In the genomic region with DNA sequence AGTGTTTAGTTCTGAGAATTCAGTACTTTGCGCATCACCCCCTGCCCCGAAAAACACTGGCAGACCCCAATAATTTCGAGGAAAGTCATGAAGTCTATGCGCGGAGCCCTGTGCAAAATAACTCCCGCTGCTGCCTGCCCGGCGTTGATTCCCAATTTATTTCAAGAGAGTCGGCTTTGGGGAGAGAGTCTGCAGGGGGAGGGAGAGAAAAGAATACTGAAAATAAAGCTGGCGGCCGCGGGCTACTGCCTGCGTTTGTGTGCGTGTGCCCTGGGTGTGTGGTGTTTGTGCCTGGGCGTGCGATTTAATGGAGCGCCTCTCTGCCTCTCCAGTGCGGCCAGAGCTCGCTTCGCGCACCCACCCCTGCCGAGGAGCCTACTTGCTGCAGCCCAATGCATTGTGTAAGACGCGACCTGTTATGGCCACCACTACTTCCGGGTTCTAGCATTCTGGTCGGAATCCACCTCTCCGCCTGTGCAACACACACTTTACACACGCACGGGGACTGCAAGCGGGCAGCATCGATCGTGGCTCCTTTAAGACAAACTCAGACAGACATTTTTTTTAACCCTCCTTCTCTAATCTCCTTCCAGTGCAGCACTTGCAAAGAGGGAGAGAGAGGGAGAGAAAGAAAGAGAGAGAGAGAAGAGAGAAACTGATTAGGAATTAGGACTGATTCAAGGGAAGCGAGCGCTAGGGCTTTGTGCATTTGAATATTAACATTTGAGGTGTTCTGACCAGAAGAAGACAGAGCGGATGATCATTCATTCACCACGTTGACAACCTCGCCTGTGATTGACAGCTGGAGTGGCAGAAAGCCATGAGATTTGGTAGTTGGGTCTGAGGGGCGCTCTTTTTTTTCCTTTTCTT, we compare ENCODE assay signal across 8 cellular contexts. TPM values are rescaled to one million over a fixed set of nuclear protein-coding genes. Genes with fewer than 3 reads are reported as not detected.
DNase-seq lines count a peak whose midpoint lies in the region; ATAC-seq and TF ChIP-seq lines count a peak whose summit lies in the region.

TSS of gene MEIS1 (plus strand) at position 447 of the 870 bp plus-strand sequence. CDS start 732 bp downstream, outside the sequence.

- intact Hi-C loops in activated T-helper 1 cell treated with anti-CD3 and anti-CD28 coated beads, Interleukin-12 subunit alpha, Interleukin-12 subunit beta, Interleukin-2, Interleukin-4 antibody, amounts not matched to agents 30 ng/mL and 10 ng/mL and 1 ng/mL, durations not matched to agents 14 hours and 24 hours and 36 hours (cut with micrococcal nuclease), result no loop called here
- intact Hi-C loops in vagina (cut with DNase I), result loop anchor here (5.0 kb wide), 2 partner anchors 1217 to 1407 kb away; no protein-coding TSS in a partner anchor

- H3K4me1 Mint-ChIP-seq in activated T-helper 1 cell treated with anti-CD3 and anti-CD28 coated beads, Interleukin-12 subunit alpha, Interleukin-12 subunit beta, Interleukin-2, Interleukin-4 antibody, amounts not matched to agents 30 ng/mL and 10 ng/mL and 1 ng/mL, durations not matched to agents 14 hours and 24 hours and 36 hours (ENCODE audit: low read depth), result peaks cover 24% of the 10 kb centered on the region
- peaks cover 34 to 60% (median 50%) of the 10 kb centered on the region in 3 donors for H3K4me1 Mint-ChIP-seq in naive B cell

- peaks cover 2% of the 10 kb centered on the region for H3K36me3 Mint-ChIP-seq in activated T-helper 1 cell treated with anti-CD3 and anti-CD28 coated beads, Interleukin-12 subunit alpha, Interleukin-12 subunit beta, Interleukin-2, Interleukin-4 antibody, amounts not matched to agents 30 ng/mL and 10 ng/mL and 1 ng/mL, durations not matched to agents 14 hours and 24 hours and 36 hours (ENCODE audit: low read depth)
- H3K36me3 Mint-ChIP-seq in naive B cell, result peaks cover 0 to 8% of the 10 kb centered on the region in 2 donors

- TF ChIP-seq CTCF in BJ (IDR thresholded peaks at IDR 0.05; ENCODE audit: insufficient read depth, low read depth, low read length) (no peak), foreskin fibroblast (IDR thresholded peaks at IDR 0.05; ENCODE audit: low read depth, low read length) (no peak), vagina (IDR thresholded peaks at IDR 0.05) (peak in 1 of 3 experiments; percentile 15)

- DNase-seq in BJ (ENCODE audit: low read depth), result peak; percentile 96
- peak; percentile 84 for DNase-seq in NCI-H226
- peak; percentile 14 for DNase-seq in activated T-helper 1 cell treated with anti-CD3 and anti-CD28 coated beads, Interleukin-12 subunit alpha, Interleukin-12 subunit beta, Interleukin-2, Interleukin-4 antibody, amounts not matched to agents 30 ng/mL and 10 ng/mL and 1 ng/mL, durations not matched to agents 14 hours and 24 hours and 36 hours (ENCODE audit: low spot score)
- peak; percentile 98 for DNase-seq in foreskin fibroblast
- peak; percentile 24 for DNase-seq in naive B cell
- DNase-seq in vagina (ENCODE audit: extremely low spot score in 2 of 2), result peak in 1 of 2 donors; percentile 99

- H3K4me3 Mint-ChIP-seq in activated T-helper 1 cell treated with anti-CD3 and anti-CD28 coated beads, Interleukin-12 subunit alpha, Interleukin-12 subunit beta, Interleukin-2, Interleukin-4 antibody, amounts not matched to agents 30 ng/mL and 10 ng/mL and 1 ng/mL, durations not matched to agents 14 hours and 24 hours and 36 hours, result peak within 1 kb of the TSS; percentile 74
- peak within 1 kb of the TSS; percentile 86 to 91 (median 89) for H3K4me3 Mint-ChIP-seq in naive B cell

- H3K9me3 Mint-ChIP-seq in activated T-helper 1 cell treated with anti-CD3 and anti-CD28 coated beads, Interleukin-12 subunit alpha, Interleukin-12 subunit beta, Interleukin-2, Interleukin-4 antibody, amounts not matched to agents 30 ng/mL and 10 ng/mL and 1 ng/mL, durations not matched to agents 14 hours and 24 hours and 36 hours, result no peaks in the 10 kb centered on the region
- peaks cover 0 to 2% (median 0%) of the 10 kb centered on the region in 7 donors for H3K9me3 Mint-ChIP-seq in naive B cell

- H3K36me3 ChIP-seq in BJ (ENCODE audit: control insufficient read depth, insufficient read depth, low read length), result peaks cover 10% of the 10 kb centered on the region
- peaks cover 0 to 2% of the 10 kb centered on the region in 2 donors for H3K36me3 ChIP-seq in vagina

- CTCF ChIA-PET in BJ (lab: Yijun Ruan, JAX), result interaction anchor here (0.9 to 4.1 kb wide), 6 partner anchors 29 to 1406 kb away, joined by 3 to 22 read pairs (median 4); no protein-coding TSS in a partner anchor

- POLR2A ChIA-PET in BJ (lab: Charles Lee), result interaction anchor here (0.6 to 2.1 kb wide), 8 partner anchors 12 to 1609 kb away, joined by 3 to 17 read pairs (median 6); no protein-coding TSS in a partner anchor

- peak; percentile 72 for ATAC-seq in GM18870 (IDR thresholded peaks at IDR 0.05; ENCODE audit: unreplicated experiment)
- ATAC-seq in HG03280 (IDR thresholded peaks at IDR 0.05; ENCODE audit: unreplicated experiment), result peak; percentile 77
- peak; percentile 68 to 75 for ATAC-seq in naive B cell (ENCODE audit: low read depth in 2 of 2)

- H3K27me3 ChIP-seq in BJ (ENCODE audit: control insufficient read depth, insufficient read depth, low read length) (no peaks in the 10 kb centered on the region), vagina (no peaks in the 10 kb centered on the region)

- H3K27ac ChIP-seq in vagina, result peak within 1 kb of the TSS; percentile 98

- TF ChIP-seq POLR2A in vagina (IDR thresholded peaks at IDR 0.05), result peak in 1 of 2 donors; percentile 96

- peak within 1 kb of the TSS; percentile 40 for H3K27ac Mint-ChIP-seq in activated T-helper 1 cell treated with anti-CD3 and anti-CD28 coated beads, Interleukin-12 subunit alpha, Interleukin-12 subunit beta, Interleukin-2, Interleukin-4 antibody, amounts not matched to agents 30 ng/mL and 10 ng/mL and 1 ng/mL, durations not matched to agents 14 hours and 24 hours and 36 hours
- H3K27ac Mint-ChIP-seq in naive B cell, result peak within 1 kb of the TSS in 3 of 6 donors; percentile 0 to 79 (median 56)

- H3K9me3 ChIP-seq in vagina, result no peaks in the 10 kb centered on the region

- H3K4me1 ChIP-seq in vagina, result peaks cover 6% of the 10 kb centered on the region

- H3K27me3 Mint-ChIP-seq in activated T-helper 1 cell treated with anti-CD3 and anti-CD28 coated beads, Interleukin-12 subunit alpha, Interleukin-12 subunit beta, Interleukin-2, Interleukin-4 antibody, amounts not matched to agents 30 ng/mL and 10 ng/mL and 1 ng/mL, durations not matched to agents 14 hours and 24 hours and 36 hours (ENCODE audit: insufficient read depth), result peaks cover 91% of the 10 kb centered on the region
- H3K27me3 Mint-ChIP-seq in naive B cell, result peaks cover 82 to 86% (median 82%) of the 10 kb centered on the region in 3 donors

- peak within 1 kb of the TSS; percentile 85 for H3K4me3 ChIP-seq in BJ (ENCODE audit: low read depth, low read length)
- H3K4me3 ChIP-seq in foreskin fibroblast (ENCODE audit: low read depth in 1 of 2, low read length in 2 of 2), result peak within 1 kb of the TSS; percentile 72 to 79
- H3K4me3 ChIP-seq in vagina, result peak within 1 kb of the TSS; percentile 72 to 77

RNA-seq across cellular contexts. Expression of gene MEIS1, which starts in this region (rescaled TPM):
- polyA plus RNA-seq in BJ (2011; rRNA removed) (57.4 and 65.7 TPM in 2 replicates), naive B cell (ENCODE audit: low read depth in 6 of 6) (1 to 10 TPM in 1 of 6 donors, under 1 TPM in 2, not detected in 3; 0.56 to 1.9 (median 0.90) TPM)
- 251 and 301 TPM in 2 replicates for polyA minus RNA-seq in BJ (2011; rRNA and poly(A)+ RNA removed)
- not detected in 2 replicates for total RNA-seq in activated T-helper 1 cell treated with anti-CD3 and anti-CD28 coated beads, Interleukin-12 subunit alpha, Interleukin-12 subunit beta, Interleukin-2, Interleukin-4 antibody, amounts not matched to agents 30 ng/mL and 10 ng/mL and 1 ng/mL, durations not matched to agents 14 hours and 24 hours and 36 hours
- 80.5 TPM for total RNA-seq in vagina

Comparison
In these comparisons a context has a peak if more than half of its experiments do, and no peak if none do; other contexts are left out.
1. RNA of gene MEIS1 (total RNA-seq): 80.5 TPM in vagina (single experiment); not detected in activated T-helper 1 cell treated with anti-CD3 and anti-CD28 coated beads, Interleukin-12 subunit alpha, Interleukin-12 subunit beta, Interleukin-2, Interleukin-4 antibody, amounts not matched to agents 30 ng/mL and 10 ng/mL and 1 ng/mL, durations not matched to agents 14 hours and 24 hours and 36 hours; every median in the first group is over 10 times any median in the second.
2. RNA of gene MEIS1 (polyA plus RNA-seq): 57.4 to 65.7 TPM in BJ; 0.56 to 1.9 TPM in naive B cell; every median in the first group is over 10 times any median in the second.
3. Peak in DNase-seq in activated T-helper 1 cell treated with anti-CD3 and anti-CD28 coated beads, Interleukin-12 subunit alpha, Interleukin-12 subunit beta, Interleukin-2, Interleukin-4 antibody, amounts not matched to agents 30 ng/mL and 10 ng/mL and 1 ng/mL, durations not matched to agents 14 hours and 24 hours and 36 hours; RNA of the gene not detected or under 1 TPM.
4. Peak in every context shown above with its lines, with median percentiles within 50 percentile points of each other: H3K4me3 ChIP-seq and ATAC-seq.